8 cellular contexts compared by ENCODE assay signal in genomic region chr19:10502524-10503001, GRCh38. TPM values are rescaled to one million over a fixed set of nuclear protein-coding genes. Genes with fewer than 3 reads are reported as not detected.
DNase-seq lines count a peak whose midpoint lies in the region; ATAC-seq and TF ChIP-seq lines count a peak whose summit lies in the region.

No MANE protein-coding gene starts in this region.

- POLR2A ChIA-PET in naive thymus-derived CD4-positive, alpha-beta T cell (lab: Charles Lee): interaction anchor here (1.5 kb wide), 1 partner anchor 65 kb away, joined by 5 read pairs; no protein-coding TSS in a partner anchor

- no peaks in the 10 kb centered on the region for H3K9me2 ChIP-seq in DOHH2 (replicated peaks; ENCODE audit: control insufficient read depth, low read length)
- no peaks in the 10 kb centered on the region for H3K9me2 ChIP-seq in Karpas-422 (replicated peaks; ENCODE audit: insufficient read depth, low read length)

- no peaks in the 10 kb centered on the region for H3K27me3 Mint-ChIP-seq in activated T-helper 1 cell treated with anti-CD3 and anti-CD28 coated beads, Interleukin-12 subunit alpha, Interleukin-12 subunit beta, Interleukin-2, Interleukin-4 antibody, amounts not matched to agents 30 ng/mL and 10 ng/mL and 1 ng/mL, durations not matched to agents 14 hours and 24 hours and 36 hours (ENCODE audit: insufficient read depth)
- peaks cover 0 to 3% (median 0%) of the 10 kb centered on the region in 5 donors for H3K27me3 Mint-ChIP-seq in naive thymus-derived CD4-positive, alpha-beta T cell

- no peaks in the 10 kb centered on the region for H3K9me3 Mint-ChIP-seq in activated T-helper 1 cell treated with anti-CD3 and anti-CD28 coated beads, Interleukin-12 subunit alpha, Interleukin-12 subunit beta, Interleukin-2, Interleukin-4 antibody, amounts not matched to agents 30 ng/mL and 10 ng/mL and 1 ng/mL, durations not matched to agents 14 hours and 24 hours and 36 hours
- peaks cover 0 to 1% (median 0%) of the 10 kb centered on the region in 11 donors for H3K9me3 Mint-ChIP-seq in naive thymus-derived CD4-positive, alpha-beta T cell
- H3K9me3 Mint-ChIP-seq in stimulated activated effector memory CD8-positive, alpha-beta T cell treated with anti-CD3 and anti-CD28 coated beads, Interleukin-12 subunit alpha, Interleukin-12 subunit beta, amount 100 ng/mL, for 72 hours: no peaks in the 10 kb centered on the region

- peaks cover 31% of the 10 kb centered on the region for H3K4me1 Mint-ChIP-seq in activated T-helper 1 cell treated with anti-CD3 and anti-CD28 coated beads, Interleukin-12 subunit alpha, Interleukin-12 subunit beta, Interleukin-2, Interleukin-4 antibody, amounts not matched to agents 30 ng/mL and 10 ng/mL and 1 ng/mL, durations not matched to agents 14 hours and 24 hours and 36 hours (ENCODE audit: low read depth)
- H3K4me1 Mint-ChIP-seq in naive thymus-derived CD4-positive, alpha-beta T cell: peaks cover 22 to 42% (median 36%) of the 10 kb centered on the region in 7 donors
- peaks cover 48% of the 10 kb centered on the region for H3K4me1 Mint-ChIP-seq in stimulated activated effector memory CD8-positive, alpha-beta T cell treated with anti-CD3 and anti-CD28 coated beads, Interleukin-12 subunit alpha, Interleukin-12 subunit beta, amount 100 ng/mL, for 72 hours

- peak; percentile 83 for ATAC-seq in GM21825 (IDR thresholded peaks at IDR 0.05; ENCODE audit: unreplicated experiment)
- ATAC-seq in naive thymus-derived CD4-positive, alpha-beta T cell: peak; percentile 94
- ATAC-seq in stimulated activated effector memory CD8-positive, alpha-beta T cell treated with anti-CD3 and anti-CD28 coated beads, Interleukin-12 subunit alpha, Interleukin-12 subunit beta, amount 100 ng/mL, for 72 hours: peak; percentile 94

- 0 out of 2 replicates have a peak, but pooled peaks cover 9% of the 10 kb centered on the region for H3F3A ChIP-seq in DOHH2 (ENCODE audit: control insufficient read depth, insufficient read depth)

- H3K4me1 ChIP-seq in DOHH2 (ENCODE audit: control insufficient read depth, low read length): peaks cover 27% of the 10 kb centered on the region
- H3K4me1 ChIP-seq in Karpas-422 (ENCODE audit: low read length): peaks cover 11% of the 10 kb centered on the region
- H3K4me1 ChIP-seq in naive thymus-derived CD4-positive, alpha-beta T cell (ENCODE audit: control insufficient read depth in 2 of 2, insufficient read depth in 2 of 2, low read length in 2 of 2): peaks cover under 1 to 8% of the 10 kb centered on the region in 2 donors

- H4K20me1 ChIP-seq in DOHH2 (ENCODE audit: control insufficient read depth, insufficient read depth, low read depth, low read length): peaks cover 6% of the 10 kb centered on the region; the same call in 1 of the 2 replicates
- peaks cover 10% of the 10 kb centered on the region; the same call in 1 of the 2 replicates for H4K20me1 ChIP-seq in Karpas-422 (ENCODE audit: insufficient read depth, low read depth, low read length)

- H3K4me3 ChIP-seq in DOHH2 (ENCODE audit: low read length) (peak overlapping the region; percentile 95), Karpas-422 (ENCODE audit: low read length) (peak overlapping the region; percentile 87)
- peak overlapping the region; percentile 88 for H3K4me3 ChIP-seq in naive thymus-derived CD4-positive, alpha-beta T cell (ENCODE audit: low read length)

- H3K36me3 ChIP-seq in DOHH2 (ENCODE audit: control insufficient read depth, low read length) (peaks cover 43% of the 10 kb centered on the region), Karpas-422 (ENCODE audit: insufficient read depth, low read length) (peaks cover 14% of the 10 kb centered on the region)
- H3K36me3 ChIP-seq in naive thymus-derived CD4-positive, alpha-beta T cell (ENCODE audit: control insufficient read depth in 2 of 3, insufficient read depth in 3 of 3, low read length in 3 of 3): peaks cover 0 to 16% (median 0%) of the 10 kb centered on the region in 3 experiments

- H3K27ac Mint-ChIP-seq in activated T-helper 1 cell treated with anti-CD3 and anti-CD28 coated beads, Interleukin-12 subunit alpha, Interleukin-12 subunit beta, Interleukin-2, Interleukin-4 antibody, amounts not matched to agents 30 ng/mL and 10 ng/mL and 1 ng/mL, durations not matched to agents 14 hours and 24 hours and 36 hours: peak overlapping the region; percentile 88
- peak overlapping the region in 8 of 9 donors; percentile 69 to 91 (median 78) for H3K27ac Mint-ChIP-seq in naive thymus-derived CD4-positive, alpha-beta T cell
- peak overlapping the region; percentile 98 for H3K27ac Mint-ChIP-seq in stimulated activated effector memory CD8-positive, alpha-beta T cell treated with anti-CD3 and anti-CD28 coated beads, Interleukin-12 subunit alpha, Interleukin-12 subunit beta, amount 100 ng/mL, for 72 hours

- CTCF ChIA-PET in naive thymus-derived CD4-positive, alpha-beta T cell (lab: Charles Lee): no interaction called here

- H3K9me3 ChIP-seq in DOHH2 (ENCODE audit: control insufficient read depth, insufficient read depth, low read length) (no peaks in the 10 kb centered on the region), Karpas-422 (ENCODE audit: low read length) (no peaks in the 10 kb centered on the region)
- no peaks in the 10 kb centered on the region for H3K9me3 ChIP-seq in naive thymus-derived CD4-positive, alpha-beta T cell (ENCODE audit: control insufficient read depth in 2 of 3, low read length in 3 of 3)

- no peak for TF ChIP-seq CTCF in DOHH2 (IDR thresholded peaks at IDR 0.05; ENCODE audit: low read depth, low read length, poor library complexity, severe bottlenecking)

- H3K9ac ChIP-seq in Karpas-422 (ENCODE audit: low read length): peak overlapping the region; percentile 88

- peak overlapping the region; percentile 96 for H3K4me2 ChIP-seq in DOHH2 (ENCODE audit: low read length)
- H3K4me2 ChIP-seq in Karpas-422 (ENCODE audit: low read depth, low read length, poor library complexity, severe bottlenecking): peak overlapping the region; percentile 88

- H3K27me3 ChIP-seq in DOHH2 (ENCODE audit: control insufficient read depth, low read length) (no peaks in the 10 kb centered on the region), Karpas-422 (ENCODE audit: low read length) (no peaks in the 10 kb centered on the region)
- H3K27me3 ChIP-seq in naive thymus-derived CD4-positive, alpha-beta T cell (ENCODE audit: control insufficient read depth in 2 of 2, insufficient read depth in 2 of 2, low read length in 2 of 2): no peaks in the 10 kb centered on the region

- DNase-seq in Karpas-422 (peak; percentile 96), RKO (ENCODE audit: low spot score) (peak; percentile 93), fibroblast of gingiva (ENCODE audit: low read depth) (peak; percentile 91)
- DNase-seq in activated T-helper 1 cell treated with anti-CD3 and anti-CD28 coated beads, Interleukin-12 subunit alpha, Interleukin-12 subunit beta, Interleukin-2, Interleukin-4 antibody, amounts not matched to agents 30 ng/mL and 10 ng/mL and 1 ng/mL, durations not matched to agents 14 hours and 24 hours and 36 hours (ENCODE audit: low spot score): peak; percentile 92
- peak; percentile 71 to 95 (median 81) for DNase-seq in naive thymus-derived CD4-positive, alpha-beta T cell
- DNase-seq in stimulated activated effector memory CD8-positive, alpha-beta T cell treated with anti-CD3 and anti-CD28 coated beads, Interleukin-12 subunit alpha, Interleukin-12 subunit beta, amount 100 ng/mL, for 72 hours (ENCODE audit: low spot score in 2 of 2): peak; percentile 91 to 95

- peak overlapping the region; percentile 94 for H3K4me3 Mint-ChIP-seq in activated T-helper 1 cell treated with anti-CD3 and anti-CD28 coated beads, Interleukin-12 subunit alpha, Interleukin-12 subunit beta, Interleukin-2, Interleukin-4 antibody, amounts not matched to agents 30 ng/mL and 10 ng/mL and 1 ng/mL, durations not matched to agents 14 hours and 24 hours and 36 hours
- H3K4me3 Mint-ChIP-seq in naive thymus-derived CD4-positive, alpha-beta T cell: peak overlapping the region; percentile 72 to 96 (median 86)
- H3K4me3 Mint-ChIP-seq in stimulated activated effector memory CD8-positive, alpha-beta T cell treated with anti-CD3 and anti-CD28 coated beads, Interleukin-12 subunit alpha, Interleukin-12 subunit beta, amount 100 ng/mL, for 72 hours: peak overlapping the region; percentile 94

- intact Hi-C loops in activated T-helper 1 cell treated with anti-CD3 and anti-CD28 coated beads, Interleukin-12 subunit alpha, Interleukin-12 subunit beta, Interleukin-2, Interleukin-4 antibody, amounts not matched to agents 30 ng/mL and 10 ng/mL and 1 ng/mL, durations not matched to agents 14 hours and 24 hours and 36 hours (cut with micrococcal nuclease): loop anchor here (1.0 to 5.0 kb wide), 6 partner anchors 23 to 195 kb away; partner anchors contain the start of genes CDC37 and ILF3
- intact Hi-C loops in naive thymus-derived CD4-positive, alpha-beta T cell (cut with micrococcal nuclease): loop anchor here (1.0 to 5.0 kb wide), 5 partner anchors 67 to 195 kb away; partner anchors contain the start of gene ILF3 (in 1 of the 2)

- H3K79me2 ChIP-seq in DOHH2 (ENCODE audit: control insufficient read depth, low read length) (peaks cover 49% of the 10 kb centered on the region), Karpas-422 (ENCODE audit: low read length) (peaks cover 44% of the 10 kb centered on the region)

- peaks cover 19% of the 10 kb centered on the region for H3K36me3 Mint-ChIP-seq in activated T-helper 1 cell treated with anti-CD3 and anti-CD28 coated beads, Interleukin-12 subunit alpha, Interleukin-12 subunit beta, Interleukin-2, Interleukin-4 antibody, amounts not matched to agents 30 ng/mL and 10 ng/mL and 1 ng/mL, durations not matched to agents 14 hours and 24 hours and 36 hours (ENCODE audit: low read depth)
- H3K36me3 Mint-ChIP-seq in naive thymus-derived CD4-positive, alpha-beta T cell: peaks cover 0 to 20% (median 0%) of the 10 kb centered on the region in 5 donors
- H3K36me3 Mint-ChIP-seq in stimulated activated effector memory CD8-positive, alpha-beta T cell treated with anti-CD3 and anti-CD28 coated beads, Interleukin-12 subunit alpha, Interleukin-12 subunit beta, amount 100 ng/mL, for 72 hours: peaks cover 52% of the 10 kb centered on the region

- peak overlapping the region; percentile 53; the same call in 1 of the 2 replicates for H2AFZ ChIP-seq in Karpas-422 (ENCODE audit: low read length)

- peak overlapping the region; percentile 77 for H3K27ac ChIP-seq in DOHH2 (ENCODE audit: low read depth, low read length)
- peak overlapping the region; percentile 79 for H3K27ac ChIP-seq in Karpas-422 (ENCODE audit: low read length)
- peak overlapping the region; percentile 83 for H3K27ac ChIP-seq in naive thymus-derived CD4-positive, alpha-beta T cell (ENCODE audit: low read depth, low read length)

RNA-seq across cellular contexts. Expression of gene KEAP1, which starts 0.6 kb away (rescaled TPM):
- 25.0 and 53.9 TPM in 2 replicates for total RNA-seq in Karpas-422 (2014; rRNA removed; shearing (Covaris generic); ENCODE audit: low replicate concordance)
- total RNA-seq in activated T-helper 1 cell treated with anti-CD3 and anti-CD28 coated beads, Interleukin-12 subunit alpha, Interleukin-12 subunit beta, Interleukin-2, Interleukin-4 antibody, amounts not matched to agents 30 ng/mL and 10 ng/mL and 1 ng/mL, durations not matched to agents 14 hours and 24 hours and 36 hours: 81.6 and 94.2 TPM in 2 replicates
- 10 to 100 TPM; 12.9 to 83.6 (median 31.4) TPM for total RNA-seq in naive thymus-derived CD4-positive, alpha-beta T cell
- polyA plus RNA-seq in naive thymus-derived CD4-positive, alpha-beta T cell: 10 to 100 TPM; 21.9 to 37.7 TPM

RNA-seq across cellular contexts. Expression of gene S1PR5, which starts 14.7 kb away (rescaled TPM):
- not detected in 2 replicates for total RNA-seq in Karpas-422 (2014; rRNA removed; shearing (Covaris generic); ENCODE audit: low replicate concordance)
- total RNA-seq in activated T-helper 1 cell treated with anti-CD3 and anti-CD28 coated beads, Interleukin-12 subunit alpha, Interleukin-12 subunit beta, Interleukin-2, Interleukin-4 antibody, amounts not matched to agents 30 ng/mL and 10 ng/mL and 1 ng/mL, durations not matched to agents 14 hours and 24 hours and 36 hours: not detected in 2 replicates
- 10 to 100 TPM in 1 of 5 experiments, 1 to 10 TPM in 1, under 1 TPM in 2, not detected in 1; 0.51 to 22.0 (median 3.5) TPM for total RNA-seq in naive thymus-derived CD4-positive, alpha-beta T cell
- polyA plus RNA-seq in naive thymus-derived CD4-positive, alpha-beta T cell: under 1 TPM; 0.53 to 0.55 TPM

RNA-seq across cellular contexts. Expression of gene ATG4D, which starts 41.1 kb away (rescaled TPM):
- total RNA-seq in Karpas-422 (2014; rRNA removed; shearing (Covaris generic); ENCODE audit: low replicate concordance): 7.0 and 15.2 TPM in 2 replicates
- total RNA-seq in activated T-helper 1 cell treated with anti-CD3 and anti-CD28 coated beads, Interleukin-12 subunit alpha, Interleukin-12 subunit beta, Interleukin-2, Interleukin-4 antibody, amounts not matched to agents 30 ng/mL and 10 ng/mL and 1 ng/mL, durations not matched to agents 14 hours and 24 hours and 36 hours: 37.3 and 40.7 TPM in 2 replicates
- 10 to 100 TPM; 41.7 to 70.3 (median 56.7) TPM for total RNA-seq in naive thymus-derived CD4-positive, alpha-beta T cell
- polyA plus RNA-seq in naive thymus-derived CD4-positive, alpha-beta T cell: 10 to 100 TPM; 12.9 to 21.8 TPM

Comparison
In these comparisons a context has a peak if more than half of its experiments do, and no peak if none do; other contexts are left out.
1. Peak in every context shown above with its lines: DNase-seq, ATAC-seq, H3K4me3 ChIP-seq and H3K27ac ChIP-seq.